14 cellular contexts compared by ENCODE assay signal in genomic region chr3:131072845-131073244, GRCh38. TPM values are rescaled to one million over a fixed set of nuclear protein-coding genes. Genes with fewer than 3 reads are reported as not detected.
A peak's percentile ranks its signal among the peaks of the same experiment; 100 is the strongest.
DNase-seq lines count a peak whose midpoint lies in the region; ATAC-seq and TF ChIP-seq lines count a peak whose summit lies in the region.
"Had no signal": no experiment of that assay in that cellular context is flagged by ENCODE, and none has a peak within 500 bp of the region (broad histone marks: within the 10 kb centered on the region; RNA-seq: fewer than 3 reads in every experiment).

No MANE protein-coding gene starts in this region.

- H2AK9ac ChIP-seq in IMR-90 (replicated peaks; ENCODE audit: low read depth, low read length, poor library complexity), result no peak overlapping the region

- H2AK5ac ChIP-seq in IMR-90 (ENCODE audit: low read depth, low read length), result no peak overlapping the region

- no peak overlapping the region for H4K8ac ChIP-seq in IMR-90 (ENCODE audit: low read depth in 2 of 2, low read length in 2 of 2)

- dilution Hi-C loops in IMR-90 (cut with HindIII; ENCODE audit: low sequenced_read_pairs, unreplicated experiment), result no loop called here

- H2BK5ac ChIP-seq in IMR-90 (ENCODE audit: low read depth, low read length, poor library complexity, severe bottlenecking), result no peak overlapping the region

- H4K20me1 ChIP-seq in IMR-90 (ENCODE audit: insufficient read depth, low read length), result no peaks in the 10 kb centered on the region

- 60% methylated on average over 2 of the region's 2 CpGs; no CpG with 5 or more reads in 1 of the 2 experiments for WGBS in IMR-90 (ENCODE audit: extremely low coverage in 2 of 2, insufficient read length in 1 of 2), 2 experiments

- CTCF ChIA-PET in IMR-90 (lab: Yijun Ruan, JAX), result no interaction called here

- no peaks in the 10 kb centered on the region for H3K9me1 ChIP-seq in IMR-90 (ENCODE audit: insufficient read depth, low read length)

- ATAC-seq in IMR-90 (ENCODE audit: low read depth) (no peak; the same call in 1 of the 2 replicates), GM18502 (IDR thresholded peaks at IDR 0.05; ENCODE audit: poor library complexity, unreplicated experiment) (no peak)
- ATAC-seq: activated CD8-positive, alpha-beta memory T cell treated with anti-CD3 and anti-CD28 coated beads, Interleukin-2, amount 10 ng/mL, durations not matched to agents 7 days and 5 days had no signal

- peak; percentile 6 for DNase-seq in IMR-90
- peak; percentile 10 for DNase-seq in dermis blood vessel endothelial cell
- peak; percentile 4 for DNase-seq in iris pigment epithelial cell (ENCODE audit: low read depth)
- peak; percentile 18 to 24 for DNase-seq in uterus
- no peak for DNase-seq in COLO668 (lab: John Stamatoyannopoulos, UW; ENCODE audit: unreplicated experiment)
- DNase-seq in NCI-H1092 (lab: John Stamatoyannopoulos, UW), result no peak
- DNase-seq: activated CD8-positive, alpha-beta memory T cell treated with anti-CD3 and anti-CD28 coated beads, Interleukin-2, amount 10 ng/mL, durations not matched to agents 7 days and 5 days; activated naive CD4-positive, alpha-beta T cell treated with anti-CD3 and anti-CD28 coated beads, Interleukin-2, amount 10 ng/mL, durations not matched to agents 7 days and 5 days; Calu3; NCI-H2029; small intestine; substantia nigra had no signal

- H3K56ac ChIP-seq in IMR-90 (ENCODE audit: extremely low read depth, insufficient read depth, low read length), result no peak overlapping the region

- intact Hi-C loops in IMR-90 (cut with micrococcal nuclease), result no loop called here
- intact Hi-C loops in uterus (cut with DNase I; ENCODE audit: low total_unique reads), result no loop called here

- no peak overlapping the region for H4K91ac ChIP-seq in IMR-90 (ENCODE audit: insufficient read depth, low read depth, low read length)

- no TSS peak for BruUV-seq in IMR-90 (replicated peaks; lab: Mats Ljungman, UMichigan)

- no peak overlapping the region for H2BK15ac ChIP-seq in IMR-90 (ENCODE audit: low read depth, low read length)

- H3K9me3 ChIP-seq in IMR-90 (ENCODE audit: control insufficient read depth, insufficient read depth, low read length) (no peaks in the 10 kb centered on the region), uterus (no peaks in the 10 kb centered on the region)
- H3K9me3 ChIP-seq: esophagus muscularis mucosa had no signal

- H4K5ac ChIP-seq in IMR-90 (ENCODE audit: low read depth, low read length), result no peak overlapping the region

- no peak overlapping the region for H3K4me3 ChIP-seq in IMR-90 (ENCODE audit: insufficient read depth, low read depth, low read length)
- no peak overlapping the region for H3K4me3 ChIP-seq in uterus
- H3K4me3 ChIP-seq: esophagus muscularis mucosa had no signal

- no peaks in the 10 kb centered on the region for H3K79me1 ChIP-seq in IMR-90 (ENCODE audit: low read depth in 1 of 2, low read length in 2 of 2)

- H3K27ac ChIP-seq in IMR-90 (ENCODE audit: insufficient read depth, low read length) (no peak overlapping the region), uterus (no peak overlapping the region)

- H3K4me2 ChIP-seq in IMR-90 (ENCODE audit: low read depth, low read length), result no peak overlapping the region

- H3K23ac ChIP-seq in IMR-90 (ENCODE audit: low read depth, low read length), result no peak overlapping the region

- no peak for TF ChIP-seq CTCF in IMR-90 (conservative IDR thresholded peaks at IDR 0.05; ENCODE audit: low read depth, low read length)
- TF ChIP-seq CTCF in uterus (IDR thresholded peaks at IDR 0.05), result no peak

- H3K9ac ChIP-seq in IMR-90 (ENCODE audit: low read depth, low read length), result no peak overlapping the region

- in situ Hi-C loops in IMR-90 (cut with MboI; ENCODE audit: low sequenced_read_pairs), result no loop called here

- H3K27me3 ChIP-seq in IMR-90 (ENCODE audit: control insufficient read depth, insufficient read depth, low read length) (no peaks in the 10 kb centered on the region), uterus (no peaks in the 10 kb centered on the region)
- H3K27me3 ChIP-seq: esophagus muscularis mucosa had no signal

- H3K4me1 ChIP-seq in IMR-90 (ENCODE audit: control insufficient read depth, insufficient read depth, low read length) (no peaks in the 10 kb centered on the region), uterus (peaks cover 0 to 6% of the 10 kb centered on the region in 2 donors)

- no peak overlapping the region for H3K18ac ChIP-seq in IMR-90 (ENCODE audit: low read depth, low read length)

- H2AFZ ChIP-seq in IMR-90 (replicated peaks; ENCODE audit: low read length, poor library complexity), result no peak overlapping the region

- H3K36me3 ChIP-seq in IMR-90 (ENCODE audit: control insufficient read depth, insufficient read depth, low read length), result no peaks in the 10 kb centered on the region
- no peaks in the 10 kb centered on the region for H3K36me3 ChIP-seq in uterus
- H3K36me3 ChIP-seq: esophagus muscularis mucosa had no signal

- TF ChIP-seq RAD21 in IMR-90 (IDR thresholded peaks at IDR 0.05; ENCODE audit: low read length), result no peak

- H3K4ac ChIP-seq in IMR-90 (ENCODE audit: low read depth, low read length), result no peak overlapping the region

- TF ChIP-seq POLR2A in IMR-90 (IDR thresholded peaks at IDR 0.05; ENCODE audit: low read depth, low read length) (no peak), uterus (IDR thresholded peaks at IDR 0.05) (no peak)

- no peak overlapping the region for H2BK20ac ChIP-seq in IMR-90 (ENCODE audit: low read depth, low read length)

- POLR2A ChIA-PET in IMR-90 (lab: Charles Lee; ENCODE audit: unreplicated experiment), result no interaction called here

- no peak overlapping the region for H3K14ac ChIP-seq in IMR-90 (replicated peaks; ENCODE audit: low read depth, low read length)

- H2BK120ac ChIP-seq in IMR-90 (ENCODE audit: low read depth, low read length), result no peak overlapping the region

TF ChIP-seq in IMR-90, 13 proteins besides CTCF, POLR2A, EP300 and RAD21:
- no peak for TF ChIP-seq CHD1 (IDR thresholded peaks at IDR 0.05; ENCODE audit: low read depth, low read length)
- TF ChIP-seq USF2 (IDR thresholded peaks at IDR 0.05; ENCODE audit: low read depth, low read length), result peak; percentile 36; the same call in 1 of the 2 replicates

RNA-seq across cellular contexts. Expression of gene NEK11, which starts 46.2 kb away (rescaled TPM):
- 1.6 and 1.9 TPM in 2 replicates for total RNA-seq in IMR-90 (2012; rRNA removed)
- polyA plus RNA-seq in IMR-90 (2012; rRNA removed), result 0.80 and 1.1 TPM in 2 replicates
- polyA plus RNA-seq in IMR-90 (2012; cell fraction: cytosol; rRNA removed), result 0.19 and 0.32 TPM in 2 replicates
- 0.28 and 1.9 TPM in 2 replicates for polyA plus RNA-seq in IMR-90 (2012; cell fraction: nucleus; rRNA removed; ENCODE audit: low replicate concordance)
- 2.8 and 4.1 TPM in 2 replicates for total RNA-seq in dermis blood vessel endothelial cell
- total RNA-seq in uterus, result 10 to 100 TPM in 1 of 4 donors, 1 to 10 TPM in 3; 2.3 to 25.2 (median 8.4) TPM

RNA-seq across cellular contexts. Expression of gene ASTE1, which starts 46.2 kb away (rescaled TPM):
- total RNA-seq in IMR-90 (2012; rRNA removed), result 7.5 and 8.1 TPM in 2 replicates
- polyA plus RNA-seq in IMR-90 (2012; rRNA removed), result 3.2 and 3.3 TPM in 2 replicates
- 1.3 and 1.9 TPM in 2 replicates for polyA plus RNA-seq in IMR-90 (2012; cell fraction: cytosol; rRNA removed)
- polyA plus RNA-seq in IMR-90 (2012; cell fraction: nucleus; rRNA removed; ENCODE audit: low replicate concordance), result 0.82 and 3.4 TPM in 2 replicates
- total RNA-seq in dermis blood vessel endothelial cell, result 5.7 and 7.5 TPM in 2 replicates
- 10 to 100 TPM in 2 of 4 donors, 1 to 10 TPM in 2; 1.8 to 14.9 (median 10.9) TPM for total RNA-seq in uterus

Comparison
In these comparisons a context has a peak if more than half of its experiments do, and no peak if none do; other contexts are left out.
1. DNase-seq: peak in IMR-90 (single experiment), dermis blood vessel endothelial cell (single experiment), iris pigment epithelial cell (single experiment) and uterus (2 of 2); none in COLO668 (single experiment) and NCI-H1092 (single experiment).